ENCODE assay signal across 1 cellular context in the genomic region with DNA sequence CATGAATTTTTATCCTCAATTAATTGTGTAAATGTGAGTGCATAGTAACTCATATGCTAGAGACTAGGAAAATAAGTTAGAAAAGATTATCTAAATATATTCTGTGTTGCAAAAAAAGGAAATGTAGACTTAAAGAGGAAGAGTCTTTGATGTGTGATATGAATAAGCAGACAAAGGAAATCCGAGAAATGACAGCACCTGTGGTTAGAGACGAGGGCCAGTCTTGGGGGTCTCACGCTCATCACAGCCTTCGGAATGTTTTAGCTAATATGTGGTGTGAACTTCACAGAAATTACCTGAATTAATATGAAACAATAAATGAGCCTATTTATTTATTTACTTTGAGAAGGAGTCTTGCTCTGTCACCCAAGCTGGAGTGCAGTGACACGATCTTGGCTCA.
TF ChIP-seq lines count a peak whose summit lies in the region.

No MANE protein-coding gene starts in this region.

TF ChIP-seq in GM12878, 131 proteins besides CTCF, POLR2A, EP300 and RAD21:
- TF ChIP-seq NFIC (IDR thresholded peaks at IDR 0.05; ENCODE audit: low read depth, low read length) (peak; percentile 88), EGR1 (IDR thresholded peaks at IDR 0.05; ENCODE audit: borderline replicate concordance in 1 of 2, low read depth in 2 of 2, low read length in 2 of 2) (no peak), FOXM1 (IDR thresholded peaks at IDR 0.05; ENCODE audit: low read depth, low read length) (peak; percentile 87), NBN (IDR thresholded peaks at IDR 0.05) (no peak), EED (IDR thresholded peaks at IDR 0.05; ENCODE audit: low read depth) (peak; percentile 49; the same call in 1 of the 2 replicates), JUNB (IDR thresholded peaks at IDR 0.05) (peak; percentile 90), NR2F1 (conservative IDR thresholded peaks at IDR 0.05) (no peak), BCL11A (IDR thresholded peaks at IDR 0.05; ENCODE audit: low read depth, low read length) (peak; percentile 48; the same call in 1 of the 2 replicates), WRNIP1 (IDR thresholded peaks at IDR 0.05; ENCODE audit: borderline replicate concordance, low read depth, low read length) (no peak), CREM (IDR thresholded peaks at IDR 0.05; ENCODE audit: low read depth) (peak; percentile 74), IRF5 (IDR thresholded peaks at IDR 0.05; ENCODE audit: borderline replicate concordance) (no peak), SP1 (IDR thresholded peaks at IDR 0.05; ENCODE audit: low read depth, low read length) (no peak), FOXK2 (IDR thresholded peaks at IDR 0.05) (no peak), MEF2B (IDR thresholded peaks at IDR 0.05; ENCODE audit: partially characterized antibody, poor library complexity, severe bottlenecking) (no peak), REST (IDR thresholded peaks at IDR 0.05; ENCODE audit: low read depth, low read length) (no peak), ETV6 (conservative IDR thresholded peaks at IDR 0.05 in 1 of 2, IDR thresholded peaks at IDR 0.05 in 1 of 2; ENCODE audit: borderline replicate concordance in 1 of 2, low read depth in 1 of 2) (peak in 1 of 2 experiments; percentile 88; a peak in 2 of 4 replicates), CBFB (IDR thresholded peaks at IDR 0.05; ENCODE audit: low read depth) (peak; percentile 44; the same call in 1 of the 2 replicates), MEF2A (IDR thresholded peaks at IDR 0.05; ENCODE audit: insufficient read depth, low read depth, low read length) (peak; percentile 71), SPI1 (IDR thresholded peaks at IDR 0.05; ENCODE audit: borderline replicate concordance, insufficient read depth, low read depth, low read length) (peak; percentile 71), YY1 (IDR thresholded peaks at IDR 0.05; ENCODE audit: low read depth, low read length) (no peak), EZH2 (IDR thresholded peaks at IDR 0.05; ENCODE audit: borderline replicate concordance, control insufficient read depth, low read depth, low read length) (no peak), SMARCA5 (IDR thresholded peaks at IDR 0.05) (no peak), ZBTB33 (IDR thresholded peaks at IDR 0.05) (no peak), RUNX3 (IDR thresholded peaks at IDR 0.05; ENCODE audit: low read length) (peak; percentile 95), RB1 (IDR thresholded peaks at IDR 0.05; ENCODE audit: borderline replicate concordance) (no peak), TCF7 (IDR thresholded peaks at IDR 0.05; ENCODE audit: borderline replicate concordance) (peak; percentile 50; the same call in 1 of the 2 replicates), SKIL (IDR thresholded peaks at IDR 0.05; ENCODE audit: low read depth, poor library complexity, severe bottlenecking) (no peak), CREB1 (IDR thresholded peaks at IDR 0.05; ENCODE audit: low read depth) (peak; percentile 25; the same call in 1 of the 2 replicates)
- TF ChIP-seq, protein P1, sequence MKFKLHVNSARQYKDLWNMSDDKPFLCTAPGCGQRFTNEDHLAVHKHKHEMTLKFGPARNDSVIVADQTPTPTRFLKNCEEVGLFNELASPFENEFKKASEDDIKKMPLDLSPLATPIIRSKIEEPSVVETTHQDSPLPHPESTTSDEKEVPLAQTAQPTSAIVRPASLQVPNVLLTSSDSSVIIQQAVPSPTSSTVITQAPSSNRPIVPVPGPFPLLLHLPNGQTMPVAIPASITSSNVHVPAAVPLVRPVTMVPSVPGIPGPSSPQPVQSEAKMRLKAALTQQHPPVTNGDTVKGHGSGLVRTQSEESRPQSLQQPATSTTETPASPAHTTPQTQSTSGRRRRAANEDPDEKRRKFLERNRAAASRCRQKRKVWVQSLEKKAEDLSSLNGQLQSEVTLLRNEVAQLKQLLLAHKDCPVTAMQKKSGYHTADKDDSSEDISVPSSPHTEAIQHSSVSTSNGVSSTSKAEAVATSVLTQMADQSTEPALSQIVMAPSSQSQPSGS (IDR thresholded peaks at IDR 0.05; ENCODE audit: low read length): peak; percentile 63
